Comparison of ENCODE assay signal across 8 cellular contexts in the genomic region with DNA sequence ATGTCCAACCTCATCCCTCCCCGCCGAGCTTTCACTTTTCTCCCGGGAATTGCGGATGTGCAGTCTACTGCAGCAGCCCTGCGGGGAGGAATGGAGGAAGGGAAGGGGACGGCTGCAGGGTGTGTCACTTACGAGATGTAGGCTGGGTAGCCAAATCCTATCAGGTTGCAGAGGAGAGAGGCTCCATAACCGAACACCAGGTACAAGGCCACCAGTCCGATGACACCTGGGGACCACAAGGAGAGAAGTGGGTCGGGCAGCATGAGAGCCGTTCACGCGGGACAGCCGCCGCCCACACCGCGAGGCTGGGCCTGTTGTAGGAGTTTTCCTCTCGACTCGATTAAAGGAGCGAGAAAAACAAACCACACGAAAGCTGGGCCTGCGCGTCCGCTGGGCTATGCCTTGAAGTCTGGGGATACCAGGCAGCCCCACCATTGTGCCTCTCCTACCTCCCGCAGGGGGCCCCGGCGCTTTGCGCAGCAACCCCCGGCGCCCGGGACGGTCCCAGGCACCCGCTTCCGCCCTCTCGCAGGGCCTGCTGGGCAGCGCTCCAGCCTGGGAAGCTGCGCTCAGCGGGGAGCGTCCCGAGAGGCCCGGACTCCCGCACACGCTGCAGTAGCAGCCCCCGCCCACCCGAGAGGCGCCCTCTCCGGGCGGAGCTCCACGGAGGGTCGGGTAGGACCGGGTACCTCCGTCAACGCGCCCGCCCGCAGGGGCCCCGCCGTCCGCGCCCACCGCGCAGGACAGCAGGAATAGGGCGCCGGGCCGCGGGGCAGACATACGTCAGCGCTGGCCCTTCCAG.
A peak's percentile ranks its signal among the peaks of the same experiment; 100 is the strongest.
DNase-seq lines count a peak whose midpoint lies in the region; ATAC-seq, FAIRE-seq and TF ChIP-seq lines count a peak whose summit lies in the region.

No MANE protein-coding gene starts in this region.

- H3K4me2 ChIP-seq in BLaER1 treated with 17β-estradiol and CSF1 and Interleukin-3, amounts not matched to agents 10 nM and 100 nM: peak overlapping the region; percentile 76 to 97 (median 92)

- no peak for TF ChIP-seq CTCF in epithelial cell of esophagus (IDR thresholded peaks at IDR 0.05; ENCODE audit: insufficient read depth, low read depth, low read length, missing control alignments)

- H4K20me1 ChIP-seq in BLaER1 treated with 17β-estradiol and CSF1 and Interleukin-3, amounts not matched to agents 10 nM and 100 nM: peaks cover 18 to 48% (median 35%) of the 10 kb centered on the region in 11 experiments; a peak in 19 of 22 replicates

- peak; percentile 34 for ATAC-seq in HG03378 (IDR thresholded peaks at IDR 0.05; ENCODE audit: unreplicated experiment)

- peak overlapping the region; percentile 90 to 98 (median 94) for H3K9ac ChIP-seq in BLaER1 treated with 17β-estradiol and CSF1 and Interleukin-3, amounts not matched to agents 10 nM and 100 nM

- H3K27me3 ChIP-seq in BLaER1 treated with 17β-estradiol and CSF1 and Interleukin-3, amounts not matched to agents 10 nM and 100 nM: no peaks in the 10 kb centered on the region

- H3K27ac ChIP-seq in BLaER1 treated with 17β-estradiol and CSF1 and Interleukin-3, amounts not matched to agents 10 nM and 100 nM: peak overlapping the region; percentile 82 to 95 (median 94)

- no peaks in the 10 kb centered on the region for H3K9me3 ChIP-seq in BLaER1 treated with 17β-estradiol and CSF1 and Interleukin-3, amounts not matched to agents 10 nM and 100 nM (replicated peaks in 1 of 11)

- peak; percentile 35 for FAIRE-seq in GM19239 (lab: Jason Lieb, UNC)

- H3K4me1 ChIP-seq in BLaER1 treated with 17β-estradiol and CSF1 and Interleukin-3, amounts not matched to agents 10 nM and 100 nM: peaks cover 64 to 77% (median 71%) of the 10 kb centered on the region in 10 experiments

- H3K36me3 ChIP-seq in BLaER1 treated with 17β-estradiol and CSF1 and Interleukin-3, amounts not matched to agents 10 nM and 100 nM: peaks cover 33 to 43% (median 38%) of the 10 kb centered on the region in 11 experiments

- DNase-seq in GM19239 (ENCODE audit: insufficient read length, low spot score) (peak; percentile 23), NCI-H82 (lab: John Stamatoyannopoulos, UW) (peak; percentile 67), activated T-cell treated with anti-CD3 and anti-CD28 coated beads for 48 hours (ENCODE audit: low read depth) (peak; percentile 53), epithelial cell of esophagus (ENCODE audit: low read depth) (peak; percentile 60), middle frontal gyrus (ENCODE audit: extremely low spot score, low spot score) (peak; percentile 27)
- peak; percentile 71 for DNase-seq in stimulated activated CD8-positive, alpha-beta memory T cell treated with anti-CD3 and anti-CD28 coated beads, Interleukin-4, amount 100 ng/mL, for 48 hours

- peak overlapping the region; percentile 90 to 100 (median 97) for H3K4me3 ChIP-seq in BLaER1 treated with 17β-estradiol and CSF1 and Interleukin-3, amounts not matched to agents 10 nM and 100 nM
- H3K4me3 ChIP-seq in epithelial cell of esophagus (ENCODE audit: low read length): peak overlapping the region; percentile 87

Comparison
In these comparisons a context has a peak if more than half of its experiments do, and no peak if none do; other contexts are left out.
1. Peak in every context shown above with its lines: DNase-seq, ATAC-seq, H3K4me3 ChIP-seq and H3K27ac ChIP-seq.